Comparison of ENCODE assay signal across 9 cellular contexts in genomic region chr10:14742382-14742781, GRCh38. TPM values are rescaled to one million over a fixed set of nuclear protein-coding genes. Genes with fewer than 3 reads are reported as not detected.
A peak's percentile ranks its signal among the peaks of the same experiment; 100 is the strongest.
DNase-seq lines count a peak whose midpoint lies in the region; ATAC-seq and TF ChIP-seq lines count a peak whose summit lies in the region.
"Had no signal": no experiment of that assay in that cellular context is flagged by ENCODE, and none has a peak within 500 bp of the region (broad histone marks: within the 10 kb centered on the region; RNA-seq: fewer than 3 reads in every experiment).

No MANE protein-coding gene starts in this region.

- H3K9me3 Mint-ChIP-seq in activated naive CD4-positive, alpha-beta T cell treated with anti-CD3 and anti-CD28 coated beads, Interleukin-2, amount 50 U/mL, for 24 hours = no peaks in the 10 kb centered on the region
- H3K9me3 Mint-ChIP-seq in T-cell = peaks cover 0 to 7% (median 5%) of the 10 kb centered on the region in 3 donors

- H3K27ac ChIP-seq in breast epithelium = no peak overlapping the region

- CTCF ChIA-PET in T-cell (lab: Charles Lee) = interaction anchor here (0.6 kb wide), 2 partner anchors 32 to 46 kb away, joined by 3 read pairs; no protein-coding TSS in a partner anchor

- no peaks in the 10 kb centered on the region for H3K27me3 Mint-ChIP-seq in activated naive CD4-positive, alpha-beta T cell treated with anti-CD3 and anti-CD28 coated beads, Interleukin-2, amount 50 U/mL, for 24 hours
- no peaks in the 10 kb centered on the region for H3K27me3 Mint-ChIP-seq in T-cell

- no peak for DNase-seq in activated naive CD4-positive, alpha-beta T cell treated with anti-CD3 and anti-CD28 coated beads, Interleukin-2, amount 50 U/mL, for 16 hours
- DNase-seq in T-cell (no peak), NCI-H510A (lab: John Stamatoyannopoulos, UW) (no peak), breast epithelium (ENCODE audit: low spot score in 2 of 2) (no peak), SW 1271 (lab: John Stamatoyannopoulos, UW) (no peak), NCI-H2107 (lab: John Stamatoyannopoulos, UW) (no peak)
- DNase-seq: NCI-H226 had no signal

- H3K4me1 Mint-ChIP-seq in activated naive CD4-positive, alpha-beta T cell treated with anti-CD3 and anti-CD28 coated beads, Interleukin-2, amount 50 U/mL, for 24 hours = peaks cover 43% of the 10 kb centered on the region
- H3K4me1 Mint-ChIP-seq in T-cell = peaks cover 26 to 49% (median 39%) of the 10 kb centered on the region in 3 donors

- POLR2A ChIA-PET in T-cell (lab: Charles Lee) = no interaction called here

- H3K36me3 Mint-ChIP-seq in activated naive CD4-positive, alpha-beta T cell treated with anti-CD3 and anti-CD28 coated beads, Interleukin-2, amount 50 U/mL, for 24 hours = no peaks in the 10 kb centered on the region
- H3K36me3 Mint-ChIP-seq in T-cell = peaks cover 3% of the 10 kb centered on the region

- no peaks in the 10 kb centered on the region for H3K36me3 ChIP-seq in breast epithelium

- H3K27ac Mint-ChIP-seq in activated naive CD4-positive, alpha-beta T cell treated with anti-CD3 and anti-CD28 coated beads, Interleukin-2, amount 50 U/mL, for 24 hours = peak overlapping the region; percentile 8
- H3K27ac Mint-ChIP-seq in T-cell = peak overlapping the region; percentile 57 to 72

- ATAC-seq in HG02798 (IDR thresholded peaks at IDR 0.05; ENCODE audit: poor library complexity, unreplicated experiment) (peak; percentile 13), T-cell (replicated peaks in 1 of 4) (peak in 1 of 4 experiments; percentile 12)

- H3K4me1 ChIP-seq in breast epithelium = no peaks in the 10 kb centered on the region

- intact Hi-C loops in breast epithelium (cut with DNase I; ENCODE audit: low total_unique reads) = no loop called here

- TF ChIP-seq CTCF in breast epithelium (IDR thresholded peaks at IDR 0.05) = no peak

- no peak overlapping the region for H3K4me3 ChIP-seq in breast epithelium

- no peak for TF ChIP-seq POLR2A in breast epithelium (IDR thresholded peaks at IDR 0.05)

- no peaks in the 10 kb centered on the region for H3K27me3 ChIP-seq in breast epithelium

- no peaks in the 10 kb centered on the region for H3K9me3 ChIP-seq in breast epithelium

- H3K4me3 Mint-ChIP-seq in activated naive CD4-positive, alpha-beta T cell treated with anti-CD3 and anti-CD28 coated beads, Interleukin-2, amount 50 U/mL, for 24 hours = peak overlapping the region; percentile 9
- H3K4me3 Mint-ChIP-seq in T-cell = peak overlapping the region in 1 of 3 donors; percentile 9

RNA-seq across cellular contexts. Expression of gene FAM107B, which starts 32.3 kb away (rescaled TPM):
- total RNA-seq in T-cell = 100 to 1,000 TPM; 175 to 298 (median 214) TPM
- 10 to 100 TPM; 30.8 to 56.1 (median 51.8) TPM for total RNA-seq in breast epithelium
